In the genomic region with DNA sequence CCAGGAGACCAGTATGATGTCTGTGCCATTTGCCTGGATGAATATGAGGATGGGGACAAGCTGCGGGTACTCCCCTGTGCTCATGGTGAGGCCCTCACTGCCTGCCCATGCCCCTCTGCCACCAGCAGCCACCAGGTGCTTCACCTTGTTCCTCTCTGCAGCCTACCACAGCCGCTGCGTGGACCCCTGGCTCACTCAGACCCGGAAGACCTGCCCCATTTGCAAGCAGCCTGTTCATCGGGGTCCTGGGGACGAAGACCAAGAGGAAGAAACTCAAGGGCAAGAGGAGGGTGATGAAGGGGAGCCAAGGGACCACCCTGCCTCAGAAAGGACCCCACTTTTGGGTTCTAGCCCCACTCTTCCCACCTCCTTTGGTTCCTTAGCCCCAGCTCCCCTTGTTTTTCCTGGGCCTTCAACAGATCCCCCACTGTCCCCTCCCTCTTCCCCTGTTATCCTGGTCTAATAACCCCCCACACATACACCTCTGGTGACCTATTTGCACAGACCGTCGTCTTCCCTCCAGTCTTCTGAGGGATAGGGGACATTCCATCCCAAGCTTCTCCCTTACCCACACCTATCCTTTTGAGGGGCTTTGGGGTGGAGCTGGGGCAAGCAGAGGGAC, we compare ENCODE assay signal across 9 cellular contexts. TPM values are rescaled to one million over a fixed set of nuclear protein-coding genes. Genes with fewer than 3 reads are reported as not detected.
DNase-seq lines count a peak whose midpoint lies in the region; ATAC-seq and TF ChIP-seq lines count a peak whose summit lies in the region.
"Had no signal": no experiment of that assay in that cellular context is flagged by ENCODE, and none has a peak within 500 bp of the region (broad histone marks: within the 10 kb centered on the region; RNA-seq: fewer than 3 reads in every experiment).

No MANE protein-coding gene starts in this region.

- no peak for TF ChIP-seq CTCF in left ventricle myocardium inferior (IDR thresholded peaks at IDR 0.05; ENCODE audit: borderline replicate concordance)
- no peak for TF ChIP-seq CTCF in mesothelial cell of epicardium (IDR thresholded peaks at IDR 0.05; ENCODE audit: unreplicated experiment)
- TF ChIP-seq CTCF in vagina (IDR thresholded peaks at IDR 0.05) = no peak

- H3K27ac ChIP-seq in left ventricle myocardium inferior (replicated peaks) (peak overlapping the region; percentile 100), adipose tissue (ENCODE audit: low read depth, low read length) (peak overlapping the region; percentile 29), vagina (peak overlapping the region; percentile 95)

- intact Hi-C loops in left ventricle myocardium inferior (cut with micrococcal nuclease) (no loop called here), left cardiac atrium (cut with DNase I) (no loop called here), vagina (cut with DNase I) (loop anchor here (5.0 kb wide), 1 partner anchor 53 kb away; the partner anchor contains the start of genes INCA1 and KIF1C)

- peaks cover 8% of the 10 kb centered on the region for H3K36me3 Mint-ChIP-seq in mesothelial cell of epicardium

- no peaks in the 10 kb centered on the region for H3K9me3 ChIP-seq in left ventricle myocardium inferior (replicated peaks)
- no peaks in the 10 kb centered on the region for H3K9me3 ChIP-seq in vagina

- H3K27me3 Mint-ChIP-seq in mesothelial cell of epicardium (ENCODE audit: low read depth) = no peaks in the 10 kb centered on the region

- no peak overlapping the region for H3K4me3 Mint-ChIP-seq in mesothelial cell of epicardium

- H3K4me1 ChIP-seq in left ventricle myocardium inferior = peaks cover 89% of the 10 kb centered on the region
- peaks cover 49% of the 10 kb centered on the region for H3K4me1 ChIP-seq in vagina

- peaks cover 35% of the 10 kb centered on the region for H3K4me1 Mint-ChIP-seq in mesothelial cell of epicardium

- 39 to 63% (median 49%) methylated on average over 8 of the region's 8 CpGs for WGBS in adipose tissue, 3 donors

- peak overlapping the region; percentile 78 for H3K27ac Mint-ChIP-seq in mesothelial cell of epicardium

- DNase-seq in left ventricle myocardium inferior (no peak), left cardiac atrium (no peak), mesothelial cell of epicardium (ENCODE audit: low spot score in 2 of 2, unreplicated experiment in 2 of 2) (no peak), vagina (ENCODE audit: extremely low spot score in 2 of 2) (no peak), KG1 (lab: John Stamatoyannopoulos, UW) (no peak), GDM1 (lab: John Stamatoyannopoulos, UW) (no peak)
- DNase-seq: NCI-H2171 had no signal

- no peaks in the 10 kb centered on the region for H3K9me3 Mint-ChIP-seq in mesothelial cell of epicardium

- ATAC-seq in left cardiac atrium (no peak), HG02642 (IDR thresholded peaks at IDR 0.05; ENCODE audit: poor library complexity, unreplicated experiment) (no peak)

- H3K4me3 ChIP-seq in left ventricle myocardium inferior = peak overlapping the region; percentile 99
- H3K4me3 ChIP-seq in vagina = peak overlapping the region in 1 of 2 donors; percentile 16

- H3K36me3 ChIP-seq in left ventricle myocardium inferior (peaks cover 51% of the 10 kb centered on the region), vagina (peaks cover 0 to 35% of the 10 kb centered on the region in 2 donors)

- H3K27me3 ChIP-seq in left ventricle myocardium inferior (ENCODE audit: low read depth) (no peaks in the 10 kb centered on the region), vagina (no peaks in the 10 kb centered on the region)

- no peak for TF ChIP-seq POLR2A in vagina (IDR thresholded peaks at IDR 0.05)

RNA-seq across cellular contexts. Expression of gene PFN1, which starts 3.7 kb away (rescaled TPM):
- 182 TPM for total RNA-seq in left ventricle myocardium inferior
- total RNA-seq in left cardiac atrium = 100 to 1,000 TPM; 254 to 303 TPM
- polyA plus RNA-seq in adipose tissue = 1,000 to 10,000 TPM in 1 of 3 donors, 100 to 1,000 TPM in 2; 270 to 1,173 (median 475) TPM
- 357 to 377 TPM (median 370 TPM) in 3 replicates for total RNA-seq in mesothelial cell of epicardium
- total RNA-seq in vagina = 811 TPM

RNA-seq across cellular contexts. Expression of gene RNF167, which starts 4.6 kb away (rescaled TPM):
- 90.7 TPM for total RNA-seq in left ventricle myocardium inferior
- total RNA-seq in left cardiac atrium = 10 to 100 TPM; 76.2 to 95.6 TPM
- polyA plus RNA-seq in adipose tissue = 100 to 1,000 TPM in 1 of 3 donors, 10 to 100 TPM in 2; 60.2 to 111 (median 79.2) TPM
- total RNA-seq in mesothelial cell of epicardium = 72.3 to 74.6 TPM (median 73.1 TPM) in 3 replicates
- total RNA-seq in vagina = 54.3 TPM

RNA-seq across cellular contexts. Expression of gene SLC25A11, which starts 4.8 kb away (rescaled TPM):
- total RNA-seq in left ventricle myocardium inferior (219 TPM), left cardiac atrium (100 to 1,000 TPM; 166 to 175 TPM), mesothelial cell of epicardium (52.5 to 54.2 TPM (median 53.9 TPM) in 3 replicates), vagina (45.7 TPM)
- polyA plus RNA-seq in adipose tissue = 10 to 100 TPM; 25.6 to 68.6 (median 49.6) TPM

RNA-seq across cellular contexts. Expression of gene ENO3, which starts 6.3 kb away (rescaled TPM):
- total RNA-seq in left ventricle myocardium inferior (827 TPM), left cardiac atrium (100 to 1,000 TPM; 149 to 228 TPM), mesothelial cell of epicardium (21.2 to 25.3 TPM (median 22.4 TPM) in 3 replicates), vagina (5.6 TPM)
- 10 to 100 TPM in 1 of 3 donors, 1 to 10 TPM in 2; 5.1 to 13.5 (median 6.4) TPM for polyA plus RNA-seq in adipose tissue

RNA-seq across cellular contexts. Expression of gene GP1BA, which starts 12.6 kb away (rescaled TPM):
- total RNA-seq in left ventricle myocardium inferior (0.22 TPM), left cardiac atrium (under 1 TPM; 0.13 to 0.15 TPM), mesothelial cell of epicardium (not detected in 3 replicates), vagina (not detected)
- polyA plus RNA-seq in adipose tissue = under 1 TPM in 2 of 3 donors, not detected in 1; 0.04 to 0.05 TPM

Comparison
In these comparisons a context has a peak if more than half of its experiments do, and no peak if none do; other contexts are left out.
1. H3K27ac ChIP-seq: peak in every context shown above with its lines; median percentile 100 in left ventricle myocardium inferior; 95 in vagina; 29 in adipose tissue.